In genomic region chr12:93714382-93714781, GRCh38 we compare ENCODE assay signal across 1 cellular context.
TF ChIP-seq lines count a peak whose summit lies in the region.

No MANE protein-coding gene starts in this region.

TF ChIP-seq in H1, 55 proteins besides CTCF, POLR2A, EP300 and RAD21:
- TF ChIP-seq ATF2 (IDR thresholded peaks at IDR 0.05; ENCODE audit: low read length), result no peak
- TF ChIP-seq NRF1 (IDR thresholded peaks at IDR 0.05; ENCODE audit: low read depth, low read length), result no peak
- no peak for TF ChIP-seq SAP30 (IDR thresholded peaks at IDR 0.05; ENCODE audit: insufficient read depth, insufficient replicate concordance, low read length)
- no peak for TF ChIP-seq USF2 (IDR thresholded peaks at IDR 0.05; ENCODE audit: low read length)
- TF ChIP-seq BRCA1 (IDR thresholded peaks at IDR 0.05; ENCODE audit: low read depth, low read length), result no peak
- TF ChIP-seq KDM4A (IDR thresholded peaks at IDR 0.05; ENCODE audit: low read depth, low read length, severe bottlenecking), result no peak
- no peak for TF ChIP-seq SP2 (IDR thresholded peaks at IDR 0.05; ENCODE audit: low read length)
- TF ChIP-seq TEAD4 (IDR thresholded peaks at IDR 0.05; ENCODE audit: low read depth, low read length), result no peak
- no peak for TF ChIP-seq TAF1 (IDR thresholded peaks at IDR 0.05; ENCODE audit: low read depth, low read length)
- no peak for TF ChIP-seq POLR2AphosphoS5 (IDR thresholded peaks at IDR 0.05; ENCODE audit: low read depth, low read length)
